In genomic region chr14:99616832-99617488, GRCh38 we compare ENCODE assay signal across 26 cellular contexts.
"Had no signal": no experiment of that assay in that cellular context is flagged by ENCODE, and none has a peak within 500 bp of the region (broad histone marks: within the 10 kb centered on the region; RNA-seq: fewer than 3 reads in every experiment).

No MANE protein-coding gene starts in this region.

- DNase-seq: activated CD4-positive, alpha-beta T cell treated with anti-CD3 and anti-CD28 coated beads for 1 hour; activated CD8-positive, alpha-beta memory T cell treated with anti-CD3 and anti-CD28 coated beads for 24 hours; activated CD8-positive, alpha-beta memory T cell treated with anti-CD3 and anti-CD28 coated beads, Interleukin-2, amount 50 U/mL, for 4 hours; activated T-cell treated with anti-CD3 and anti-CD28 coated beads, Interleukin-2, amount 50 U/mL, for 24 hours; aorta; brain microvascular endothelial cell; caudate nucleus; effector CD8-positive, alpha-beta T cell; esophagus squamous epithelium; heart right ventricle; kidney; lower lobe of right lung; naive thymus-derived CD4-positive, alpha-beta T cell; stimulated activated CD4-positive, alpha-beta T cell treated with anti-CD3 and anti-CD28 coated beads, Interleukin-1b, Interleukin-23, amount 100 ng/mL, for 48 hours; substantia nigra; T-cell; tibial artery had no signal

- H3K4me3 ChIP-seq: esophagus squamous epithelium, gastroesophageal sphincter, heart right ventricle, lower lobe of right lung, prostate gland, right atrium auricular region, tibial artery had no signal

- H3K9me3 ChIP-seq: esophagus squamous epithelium, gastroesophageal sphincter, heart right ventricle, lower lobe of right lung, prostate gland, right atrium auricular region, tibial artery had no signal

- H3K36me3 ChIP-seq: brain microvascular endothelial cell, esophagus squamous epithelium, gastroesophageal sphincter, heart right ventricle, lower lobe of right lung, prostate gland, right atrium auricular region, tibial artery had no signal

- H3K27ac Mint-ChIP-seq: activated naive CD4-positive, alpha-beta T cell treated with anti-CD3 and anti-CD28 coated beads, Interleukin-2, amount 50 U/mL, for 72 hours; activated T-cell treated with anti-CD3 and anti-CD28 coated beads, Interleukin-2, amount 50 U/mL, for 24 hours; activated T-helper 17 cell treated with anti-CD3 and anti-CD28 coated beads, Interleukin-2, amount 50 U/mL, for 72 hours; dendritic cell treated with granulocyte-macrophage colony-stimulating factor and Interleukin-4, amounts not matched to agents 40 ng/mL and 50 ng/mL, for 4 days; stimulated activated naive CD8-positive, alpha-beta T cell treated with anti-CD3 and anti-CD28 coated beads, Interleukin-15, Interleukin-2, amounts not matched to agents 100 ng/mL and 50 ng/mL, for 24 hours; T-cell; T-helper 2 cell treated with Interferon-gamma antibody and Interleukin-4, amounts not matched to agents 5 μg/mL and 100 μg/mL, for 36 hours had no signal

- H3K4me1 Mint-ChIP-seq: activated T-helper 17 cell treated with anti-CD3 and anti-CD28 coated beads, Interleukin-2, amount 50 U/mL, for 72 hours had no signal

- H3K4me3 Mint-ChIP-seq: activated T-cell treated with anti-CD3 and anti-CD28 coated beads, Interleukin-2, amount 50 U/mL, for 24 hours; activated T-helper 17 cell treated with anti-CD3 and anti-CD28 coated beads, Interleukin-2, amount 50 U/mL, for 72 hours; dendritic cell treated with granulocyte-macrophage colony-stimulating factor and Interleukin-4, amounts not matched to agents 40 ng/mL and 50 ng/mL, for 4 days; naive thymus-derived CD4-positive, alpha-beta T cell; stimulated activated naive CD8-positive, alpha-beta T cell treated with anti-CD3 and anti-CD28 coated beads, Interleukin-15, Interleukin-2, amounts not matched to agents 100 ng/mL and 50 ng/mL, for 24 hours; T-cell; T-helper 2 cell treated with Interferon-gamma antibody and Interleukin-4, amounts not matched to agents 5 μg/mL and 100 μg/mL, for 36 hours had no signal

- H3K4me1 ChIP-seq: prostate gland had no signal

- H3K36me3 Mint-ChIP-seq: activated naive CD4-positive, alpha-beta T cell treated with anti-CD3 and anti-CD28 coated beads, Interleukin-2, amount 50 U/mL, for 72 hours; naive thymus-derived CD4-positive, alpha-beta T cell; T-cell had no signal

- H3K9me3 Mint-ChIP-seq: activated naive CD4-positive, alpha-beta T cell treated with anti-CD3 and anti-CD28 coated beads, Interleukin-2, amount 50 U/mL, for 72 hours; activated T-cell treated with anti-CD3 and anti-CD28 coated beads, Interleukin-2, amount 50 U/mL, for 24 hours; activated T-helper 17 cell treated with anti-CD3 and anti-CD28 coated beads, Interleukin-2, amount 50 U/mL, for 72 hours; dendritic cell treated with granulocyte-macrophage colony-stimulating factor and Interleukin-4, amounts not matched to agents 40 ng/mL and 50 ng/mL, for 4 days; naive thymus-derived CD4-positive, alpha-beta T cell; stimulated activated naive CD8-positive, alpha-beta T cell treated with anti-CD3 and anti-CD28 coated beads, Interleukin-15, Interleukin-2, amounts not matched to agents 100 ng/mL and 50 ng/mL, for 24 hours; T-cell; T-helper 2 cell treated with Interferon-gamma antibody and Interleukin-4, amounts not matched to agents 5 μg/mL and 100 μg/mL, for 36 hours had no signal

- H3K27ac ChIP-seq: brain microvascular endothelial cell, gastroesophageal sphincter, lower lobe of right lung, prostate gland, right atrium auricular region, tibial artery, VCaP had no signal
